10 cellular contexts compared by ENCODE assay signal in genomic region chr15:29364429-29365078, GRCh38.
DNase-seq lines count a peak whose midpoint lies in the region; ATAC-seq and TF ChIP-seq lines count a peak whose summit lies in the region.
"Had no signal": no experiment of that assay in that cellular context is flagged by ENCODE, and none has a peak within 500 bp of the region (broad histone marks: within the 10 kb centered on the region; RNA-seq: fewer than 3 reads in every experiment).

No MANE protein-coding gene starts in this region.

- BruUV-seq in Caco-2 (replicated peaks; lab: Mats Ljungman, UMichigan) (no TSS peak), Calu3 (replicated peaks; lab: Mats Ljungman, UMichigan) (no TSS peak)

- H3K27me3 Mint-ChIP-seq in Caco-2 (ENCODE audit: insufficient read depth, unreplicated experiment) (peaks cover 8% of the 10 kb centered on the region), Calu3 (ENCODE audit: unreplicated experiment) (no peaks in the 10 kb centered on the region)

- POLR2A ChIA-PET in Caco-2 (lab: Charles Lee): no interaction called here

- H3K9me3 ChIP-seq in Caco-2 (peaks cover 5% of the 10 kb centered on the region; the same call in 1 of the 2 replicates), mesodermal cell (ENCODE audit: control insufficient read depth, low read length) (peaks cover 11% of the 10 kb centered on the region)

- H3K9me3 Mint-ChIP-seq in Caco-2 (ENCODE audit: unreplicated experiment) (peaks cover 17% of the 10 kb centered on the region), Calu3 (ENCODE audit: low read depth, unreplicated experiment) (no peaks in the 10 kb centered on the region)

- H3K36me3 Mint-ChIP-seq in Caco-2 (ENCODE audit: insufficient read depth, unreplicated experiment) (no peaks in the 10 kb centered on the region), Calu3 (ENCODE audit: insufficient read depth, unreplicated experiment) (no peaks in the 10 kb centered on the region)

- CTCF ChIA-PET in Caco-2 (lab: Charles Lee) (no interaction called here), Calu3 (lab: Charles Lee) (no interaction called here)

- TF ChIP-seq CTCF in Caco-2 (IDR thresholded peaks at IDR 0.05; ENCODE audit: insufficient read depth in 1 of 2, low read depth in 1 of 2, low read length in 1 of 2, severe bottlenecking in 1 of 2, unreplicated experiment in 1 of 2) (peak; percentile 11 to 32), Calu3 (IDR thresholded peaks at IDR 0.05; ENCODE audit: unreplicated experiment) (no peak)

- H3K4me1 Mint-ChIP-seq in Caco-2 (ENCODE audit: low read depth, unreplicated experiment) (no peaks in the 10 kb centered on the region), Calu3 (ENCODE audit: low read depth, unreplicated experiment) (no peaks in the 10 kb centered on the region)

- H3K4me1 ChIP-seq in Caco-2 (no peaks in the 10 kb centered on the region), mesodermal cell (ENCODE audit: control insufficient read depth, insufficient read depth, low read length, poor library complexity, severe bottlenecking) (peaks cover 5% of the 10 kb centered on the region)

- DNase-seq in Caco-2 (peak in 1 of 2 experiments; percentile 21), Kasumi-1 (lab: John Stamatoyannopoulos, UW) (peak; percentile 74 to 77), astrocyte of the hippocampus (ENCODE audit: low read depth, low spot score) (peak; percentile 75), Calu3 (no peak)
- DNase-seq: NCI-H748 treated with DMSO at 0.1 percent for 48 hours, right cardiac atrium had no signal

- no peaks in the 10 kb centered on the region for H3K27me3 ChIP-seq in Caco-2 (replicated peaks; ENCODE audit: control insufficient read depth, insufficient read depth, low read length)

- intact Hi-C loops in Caco-2 (cut with micrococcal nuclease; ENCODE audit: unreplicated experiment): no loop called here
- intact Hi-C loops in Calu3 (cut with micrococcal nuclease; ENCODE audit: unreplicated experiment): no loop called here

- peak overlapping the region; percentile 39 for H3K27ac ChIP-seq in mesodermal cell (ENCODE audit: low read depth, low read length, severe bottlenecking)

- ATAC-seq in GM21737 (IDR thresholded peaks at IDR 0.05; ENCODE audit: unreplicated experiment) (no peak), HG02678 (IDR thresholded peaks at IDR 0.05; ENCODE audit: unreplicated experiment) (no peak), GM21360 (IDR thresholded peaks at IDR 0.05; ENCODE audit: unreplicated experiment) (no peak)

- H3K27ac Mint-ChIP-seq in Caco-2 (ENCODE audit: unreplicated experiment) (no peak overlapping the region), Calu3 (ENCODE audit: unreplicated experiment) (no peak overlapping the region)

- 49 to 50% methylated on average over 5 of the region's 8 CpGs for WGBS in mesodermal cell (ENCODE audit: insufficient coverage in 2 of 2), 2 experiments

- H3K4me3 ChIP-seq in Caco-2 (ENCODE audit: low read depth, low read length) (no peak overlapping the region), mesodermal cell (ENCODE audit: extremely low read depth, insufficient read depth, low read length, poor library complexity, severe bottlenecking) (no peak overlapping the region)

- H3K4me3 Mint-ChIP-seq in Caco-2 (ENCODE audit: unreplicated experiment) (no peak overlapping the region), Calu3 (ENCODE audit: low read depth, unreplicated experiment) (no peak overlapping the region)

- H3K36me3 ChIP-seq in Caco-2 (ENCODE audit: control insufficient read depth, insufficient read depth, low read length): no peaks in the 10 kb centered on the region
- H3K36me3 ChIP-seq in mesodermal cell (ENCODE audit: control insufficient read depth, insufficient read depth, low read length): no peaks in the 10 kb centered on the region
